9 cellular contexts compared by ENCODE assay signal in the genomic region with DNA sequence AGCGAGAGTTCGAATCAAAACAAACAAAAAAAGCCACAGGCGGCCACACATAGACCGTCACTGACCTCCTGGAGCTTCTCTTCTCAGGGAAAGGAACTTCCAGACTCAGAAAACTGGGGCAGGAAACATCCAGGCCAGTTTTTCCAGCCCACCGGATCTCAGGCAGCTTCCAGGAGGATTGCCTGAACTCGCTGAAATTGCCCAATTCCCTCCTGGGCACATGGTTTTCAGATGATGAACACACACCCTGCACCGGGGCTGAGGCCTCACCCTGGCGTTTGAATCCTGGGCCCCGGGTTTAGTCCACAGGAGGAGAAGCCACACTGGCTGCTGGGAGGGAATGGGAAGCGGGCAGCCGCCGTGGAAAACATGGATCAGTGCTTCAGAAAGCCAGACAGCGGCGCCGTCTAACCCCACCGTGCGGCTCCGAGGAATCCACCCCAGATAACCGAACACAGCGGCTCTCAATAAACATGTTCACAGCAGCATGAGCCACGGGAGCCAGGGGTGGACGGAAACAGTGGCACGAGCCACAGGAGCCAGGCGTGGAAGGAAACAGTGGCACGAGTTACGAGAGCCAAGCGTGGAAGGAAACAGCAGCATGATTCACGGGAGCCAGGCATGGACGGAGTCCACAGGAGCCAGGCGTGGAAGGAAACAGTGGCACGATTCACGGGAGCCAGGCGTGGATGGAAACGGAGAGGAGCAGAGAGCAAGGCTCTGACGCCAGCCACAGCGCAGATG. TPM values are rescaled to one million over a fixed set of nuclear protein-coding genes. Genes with fewer than 3 reads are reported as not detected.
DNase-seq lines count a peak whose midpoint lies in the region; ATAC-seq and TF ChIP-seq lines count a peak whose summit lies in the region.
"Had no signal": no experiment of that assay in that cellular context is flagged by ENCODE, and none has a peak within 500 bp of the region (broad histone marks: within the 10 kb centered on the region; RNA-seq: fewer than 3 reads in every experiment).

No MANE protein-coding gene starts in this region.

- H3K4me3 ChIP-seq in body of pancreas: no peak overlapping the region
- no peak overlapping the region for H3K4me3 ChIP-seq in suprapubic skin
- no peak overlapping the region for H3K4me3 ChIP-seq in effector memory CD4-positive, alpha-beta T cell (ENCODE audit: insufficient read depth, low read depth, low read length, poor library complexity, severe bottlenecking)

- TF ChIP-seq POLR2A in body of pancreas (IDR thresholded peaks at IDR 0.05): no peak
- TF ChIP-seq POLR2A in suprapubic skin (IDR thresholded peaks at IDR 0.05): no peak

- H3K36me3 ChIP-seq in body of pancreas (replicated peaks in 1 of 2; ENCODE audit: insufficient read depth in 1 of 2, low read depth in 2 of 2): no peaks in the 10 kb centered on the region
- H3K36me3 ChIP-seq in suprapubic skin: no peaks in the 10 kb centered on the region
- H3K36me3 ChIP-seq in effector memory CD4-positive, alpha-beta T cell (ENCODE audit: control insufficient read depth, insufficient read depth, low read length): no peaks in the 10 kb centered on the region

- 62 to 66% methylated on average over 35 to 36 of the region's 36 CpGs for whole genome bisulfite sequencing in body of pancreas, 2 donors
- 34% methylated on average over 32 of the region's 36 CpGs for WGBS in suprapubic skin

- H3K9me3 ChIP-seq in body of pancreas: no peaks in the 10 kb centered on the region
- H3K9me3 ChIP-seq in suprapubic skin: no peaks in the 10 kb centered on the region
- H3K9me3 ChIP-seq in effector memory CD4-positive, alpha-beta T cell (ENCODE audit: control insufficient read depth, low read length): no peaks in the 10 kb centered on the region

- H3K27me3 ChIP-seq in body of pancreas (no peaks in the 10 kb centered on the region), suprapubic skin (no peaks in the 10 kb centered on the region)
- no peaks in the 10 kb centered on the region for H3K27me3 ChIP-seq in effector memory CD4-positive, alpha-beta T cell (replicated peaks; ENCODE audit: control insufficient read depth, insufficient read depth, low read length, poor library complexity, severe bottlenecking)

- DNase-seq in HT1080 (ENCODE audit: low read depth) (peak; percentile 75), body of pancreas (peak in 3 of 4 donors; percentile 46 to 58 (median 50)), islet precursor cell (peak; percentile 83), suprapubic skin (ENCODE audit: low spot score in 2 of 2) (peak; percentile 90 to 91), GM20000 (ENCODE audit: low spot score) (no peak), OCI-M2 (lab: John Stamatoyannopoulos, UW; ENCODE audit: unreplicated experiment) (no peak), midbrain (lab: John Stamatoyannopoulos, UW) (no peak)
- no peak for DNase-seq in effector memory CD4-positive, alpha-beta T cell
- DNase-seq: naive B cell had no signal

- no peak for TF ChIP-seq CTCF in body of pancreas (IDR thresholded peaks at IDR 0.05)
- no peak for TF ChIP-seq CTCF in suprapubic skin (IDR thresholded peaks at IDR 0.05)
- no peak for TF ChIP-seq CTCF in GM20000 (IDR thresholded peaks at IDR 0.05; ENCODE audit: extremely low read depth, missing control alignments)

- no peak for TF ChIP-seq EP300 in suprapubic skin (IDR thresholded peaks at IDR 0.05)

- H3K4me1 ChIP-seq in body of pancreas (peaks cover 15% of the 10 kb centered on the region), suprapubic skin (peaks cover 42% of the 10 kb centered on the region)
- H3K4me1 ChIP-seq in effector memory CD4-positive, alpha-beta T cell (ENCODE audit: control insufficient read depth, insufficient read depth, low read length, poor library complexity, severe bottlenecking): no peaks in the 10 kb centered on the region

- ATAC-seq in body of pancreas: no peak

- H3K27ac ChIP-seq in body of pancreas: peak overlapping the region in 2 of 4 donors; percentile 62 to 71
- peak overlapping the region; percentile 70 for H3K27ac ChIP-seq in suprapubic skin
- H3K27ac ChIP-seq in effector memory CD4-positive, alpha-beta T cell (ENCODE audit: insufficient read depth, low read length, poor library complexity, severe bottlenecking): no peak overlapping the region

- intact Hi-C loops in body of pancreas (cut with DNase I): no loop called here

RNA-seq across cellular contexts. Expression of gene PTBP1, which starts 18.2 kb away (rescaled TPM):
- 276 and 447 TPM in 2 replicates for total RNA-seq in HT1080 (2014; rRNA removed; shearing (Covaris generic))
- 297 and 325 TPM in 2 replicates for polyA plus RNA-seq in HT1080 (2015; cell fraction: cytosol; rRNA removed)
- 595 and 598 TPM in 2 replicates for polyA plus RNA-seq in HT1080 (2015; cell fraction: nucleus; rRNA removed)
- total RNA-seq in body of pancreas (100 to 1,000 TPM in 1 of 2 donors, 10 to 100 TPM in 1; 78.9 to 100 TPM), suprapubic skin (100 to 1,000 TPM; 152 to 227 (median 174) TPM)

RNA-seq across cellular contexts. Expression of gene MISP, which starts 28.2 kb away (rescaled TPM):
- total RNA-seq in HT1080 (2014; rRNA removed; shearing (Covaris generic)): 0.02 and 0.13 TPM in 2 replicates
- 0.16 TPM in 1 of 2 replicates, not detected in the other for polyA plus RNA-seq in HT1080 (2015; cell fraction: cytosol; rRNA removed)
- polyA plus RNA-seq in HT1080 (2015; cell fraction: nucleus; rRNA removed): 0.07 TPM in 1 of 2 replicates, not detected in the other
- total RNA-seq in body of pancreas: 1 to 10 TPM in 1 of 2 donors, under 1 TPM in 1; 0.99 to 3.4 TPM
- 1 to 10 TPM in 2 of 4 donors, under 1 TPM in 1, not detected in 1; 0.60 to 6.5 (median 2.0) TPM for total RNA-seq in suprapubic skin

RNA-seq across cellular contexts. Expression of gene PLPPR3, which starts 42.7 kb away (rescaled TPM):
- total RNA-seq in HT1080 (2014; rRNA removed; shearing (Covaris generic)): 0.30 TPM in 1 of 2 replicates, not detected in the other
- 0.73 and 1.1 TPM in 2 replicates for polyA plus RNA-seq in HT1080 (2015; cell fraction: cytosol; rRNA removed)
- 0.72 and 0.83 TPM in 2 replicates for polyA plus RNA-seq in HT1080 (2015; cell fraction: nucleus; rRNA removed)
- not detected for total RNA-seq in body of pancreas
- not detected for total RNA-seq in suprapubic skin

RNA-seq across cellular contexts. Expression of gene AZU1, which starts 48.6 kb away (rescaled TPM):
- total RNA-seq in HT1080 (2014; rRNA removed; shearing (Covaris generic)): not detected in 2 replicates
- not detected in 2 replicates for polyA plus RNA-seq in HT1080 (2015; cell fraction: cytosol; rRNA removed)
- 0.07 TPM in 1 of 2 replicates, not detected in the other for polyA plus RNA-seq in HT1080 (2015; cell fraction: nucleus; rRNA removed)
- under 1 TPM in 1 of 2 donors, not detected in 1; 0.26 TPM for total RNA-seq in body of pancreas
- total RNA-seq in suprapubic skin: under 1 TPM in 1 of 4 donors, not detected in 3; 0.79 TPM

Comparison
In these comparisons a context has a peak if more than half of its experiments do, and no peak if none do; other contexts are left out.
1. DNase-seq: peak in HT1080 (single experiment), body of pancreas (3 of 4), islet precursor cell (single experiment) and suprapubic skin (2 of 2); none in GM20000 (single experiment), effector memory CD4-positive, alpha-beta T cell (0 of 3), OCI-M2 (single experiment) and midbrain (single experiment).